8 cellular contexts compared by ENCODE assay signal in the genomic region with DNA sequence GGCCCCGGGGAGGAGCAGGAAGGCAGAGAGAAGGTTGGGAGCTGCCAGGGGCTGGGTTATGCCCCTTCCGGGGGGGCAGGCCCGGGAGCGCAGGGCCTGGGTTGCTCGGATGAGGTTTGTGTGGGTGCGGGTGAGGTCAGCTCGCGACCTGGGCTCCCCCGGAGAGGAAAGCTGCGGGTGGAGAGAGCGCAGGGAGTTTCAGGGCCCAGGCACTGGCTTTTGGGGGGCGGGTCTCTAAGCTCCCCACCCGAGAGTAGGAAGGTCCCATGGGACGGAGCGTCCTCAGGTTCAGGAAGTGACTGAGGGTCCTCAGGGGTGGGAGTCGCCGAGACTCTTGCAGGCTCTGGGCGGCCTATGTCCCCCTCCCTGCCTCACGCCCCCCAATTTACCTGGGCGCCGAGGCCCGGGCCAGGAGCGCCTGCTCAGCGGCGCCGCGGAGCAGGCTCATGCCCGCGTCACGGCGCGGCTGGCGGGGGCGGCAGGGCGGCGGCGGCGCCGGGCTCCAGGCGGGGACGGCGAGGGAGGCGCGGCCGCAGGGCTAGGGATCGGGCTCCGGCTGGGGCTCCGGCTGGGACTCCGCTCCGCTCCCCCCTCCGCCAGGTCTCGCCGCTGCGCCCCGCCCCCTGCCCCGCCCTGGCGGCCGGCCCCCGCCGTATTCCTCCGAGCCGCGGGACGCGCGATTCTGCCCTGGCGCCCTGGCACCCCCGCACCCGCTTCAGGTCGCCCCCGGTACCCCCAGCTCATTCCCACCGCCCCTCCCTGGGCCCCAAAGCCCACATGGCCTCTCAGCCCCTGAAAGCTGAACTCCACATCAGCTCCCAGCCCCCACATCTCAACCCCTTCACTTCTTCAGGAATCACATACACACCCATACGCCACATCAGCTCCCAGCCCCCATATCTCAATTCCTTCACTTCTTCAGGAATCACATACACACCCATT. TPM values are rescaled to one million over a fixed set of nuclear protein-coding genes. Genes with fewer than 3 reads are reported as not detected.
DNase-seq lines count a peak whose midpoint lies in the region; ATAC-seq and TF ChIP-seq lines count a peak whose summit lies in the region.

A gene (minus strand): TSS at position 578 of the 942 bp plus-strand sequence. CDS start 6,986 bp downstream, outside the sequence.

- ATAC-seq in HG02852 (IDR thresholded peaks at IDR 0.05; ENCODE audit: unreplicated experiment), result peak; percentile 87

- peak within 1 kb of the TSS; percentile 74 for H3K4me3 Mint-ChIP-seq in dendritic cell treated with granulocyte-macrophage colony-stimulating factor and Interleukin-4, amounts not matched to agents 40 ng/mL and 50 ng/mL, for 4 days

- peaks cover 17% of the 10 kb centered on the region for H3K4me1 Mint-ChIP-seq in dendritic cell treated with granulocyte-macrophage colony-stimulating factor and Interleukin-4, amounts not matched to agents 40 ng/mL and 50 ng/mL, for 4 days (ENCODE audit: low read depth)

- peak within 1 kb of the TSS; percentile 64 to 68 for H3K27ac ChIP-seq in liver (ENCODE audit: low read depth in 1 of 2, low read length in 2 of 2)

- H3K4me1 ChIP-seq in liver (ENCODE audit: control insufficient read depth in 4 of 4, insufficient read depth in 4 of 4, low read length in 3 of 4), result peaks cover 3 to 19% (median 13%) of the 10 kb centered on the region in 4 donors

- no peaks in the 10 kb centered on the region for H3K36me3 Mint-ChIP-seq in dendritic cell treated with granulocyte-macrophage colony-stimulating factor and Interleukin-4, amounts not matched to agents 40 ng/mL and 50 ng/mL, for 4 days (ENCODE audit: low read depth)

- no peaks in the 10 kb centered on the region for H3K36me3 ChIP-seq in liver (ENCODE audit: control insufficient read depth in 4 of 4, insufficient read depth in 3 of 4, low read depth in 1 of 4, low read length in 3 of 4)

- intact Hi-C loops in dendritic cell treated with granulocyte-macrophage colony-stimulating factor and Interleukin-4, amounts not matched to agents 40 ng/mL and 50 ng/mL, for 4 days (cut with micrococcal nuclease), result no loop called here

- peak within 1 kb of the TSS; percentile 50 to 67 for H3K9ac ChIP-seq in liver (ENCODE audit: low read depth in 1 of 2, low read length in 2 of 2)

- H3K27me3 Mint-ChIP-seq in dendritic cell treated with granulocyte-macrophage colony-stimulating factor and Interleukin-4, amounts not matched to agents 40 ng/mL and 50 ng/mL, for 4 days, result peaks cover 45% of the 10 kb centered on the region

- DNase-seq in NCI-H2196 (lab: John Stamatoyannopoulos, UW; ENCODE audit: unreplicated experiment), result peak; percentile 50
- DNase-seq in NCI-H2196 treated with DMSO at 0.1 percent for 48 hours (lab: John Stamatoyannopoulos, UW; ENCODE audit: unreplicated experiment), result no peak
- DNase-seq in NCI-H2171 treated with DMSO at 0.1 percent for 48 hours (lab: John Stamatoyannopoulos, UW), result peak; percentile 69
- peak; percentile 62 to 65 for DNase-seq in activated CD4-positive, alpha-beta T cell treated with anti-CD3 and anti-CD28 coated beads, Interleukin-2, amount 50 U/mL, for 24 hours (ENCODE audit: low read depth in 1 of 2, low spot score in 1 of 2)
- DNase-seq in stimulated activated CD4-positive, alpha-beta T cell treated with anti-CD3 and anti-CD28 coated beads, Interleukin-4, amount 100 ng/mL, for 1 hour, result peak; percentile 85

- TF ChIP-seq CTCF in liver (IDR thresholded peaks at IDR 0.05; ENCODE audit: low read depth, low read length, missing input control), result no peak

- WGBS in liver, result 2% methylated on average over 73 of the region's 73 CpGs

- no peaks in the 10 kb centered on the region for H3K27me3 ChIP-seq in liver (ENCODE audit: control insufficient read depth in 4 of 4, insufficient read depth in 4 of 4, low read length in 3 of 4)

- no peaks in the 10 kb centered on the region for H3K9me3 Mint-ChIP-seq in dendritic cell treated with granulocyte-macrophage colony-stimulating factor and Interleukin-4, amounts not matched to agents 40 ng/mL and 50 ng/mL, for 4 days

- peak within 1 kb of the TSS; percentile 78 to 98 (median 82) for H3K4me3 ChIP-seq in liver (ENCODE audit: low read depth in 1 of 3, low read length in 3 of 3)

- H3K9me3 ChIP-seq in liver (ENCODE audit: control insufficient read depth in 4 of 4, low read length in 3 of 4), result no peaks in the 10 kb centered on the region

- peak within 1 kb of the TSS; percentile 72 for H3K27ac Mint-ChIP-seq in dendritic cell treated with granulocyte-macrophage colony-stimulating factor and Interleukin-4, amounts not matched to agents 40 ng/mL and 50 ng/mL, for 4 days

- no peak for TF ChIP-seq RAD21 in liver (IDR thresholded peaks at IDR 0.05)

TF ChIP-seq in liver, 16 proteins besides CTCF, POLR2A, EP300 and RAD21:
- TF ChIP-seq RXRA (IDR thresholded peaks at IDR 0.05), result no peak
- no peak for TF ChIP-seq HNF4A (conservative IDR thresholded peaks at IDR 0.05)
- TF ChIP-seq, protein P1, sequence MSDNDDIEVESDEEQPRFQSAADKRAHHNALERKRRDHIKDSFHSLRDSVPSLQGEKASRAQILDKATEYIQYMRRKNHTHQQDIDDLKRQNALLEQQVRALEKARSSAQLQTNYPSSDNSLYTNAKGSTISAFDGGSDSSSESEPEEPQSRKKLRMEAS (IDR thresholded peaks at IDR 0.05), result no peak
- no peak for TF ChIP-seq SP1 (IDR thresholded peaks at IDR 0.05)
- TF ChIP-seq FOXA1 (IDR thresholded peaks at IDR 0.05), result no peak
- TF ChIP-seq JUND (IDR thresholded peaks at IDR 0.05), result no peak
- TF ChIP-seq, protein P2, sequence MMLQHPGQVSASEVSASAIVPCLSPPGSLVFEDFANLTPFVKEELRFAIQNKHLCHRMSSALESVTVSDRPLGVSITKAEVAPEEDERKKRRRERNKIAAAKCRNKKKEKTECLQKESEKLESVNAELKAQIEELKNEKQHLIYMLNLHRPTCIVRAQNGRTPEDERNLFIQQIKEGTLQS (IDR thresholded peaks at IDR 0.05), result no peak
- no peak for TF ChIP-seq GABPA (IDR thresholded peaks at IDR 0.05 in 1 of 2, conservative IDR thresholded peaks at IDR 0.05 in 1 of 2)
- TF ChIP-seq YY1 (IDR thresholded peaks at IDR 0.05), result no peak
- TF ChIP-seq, protein P3, sequence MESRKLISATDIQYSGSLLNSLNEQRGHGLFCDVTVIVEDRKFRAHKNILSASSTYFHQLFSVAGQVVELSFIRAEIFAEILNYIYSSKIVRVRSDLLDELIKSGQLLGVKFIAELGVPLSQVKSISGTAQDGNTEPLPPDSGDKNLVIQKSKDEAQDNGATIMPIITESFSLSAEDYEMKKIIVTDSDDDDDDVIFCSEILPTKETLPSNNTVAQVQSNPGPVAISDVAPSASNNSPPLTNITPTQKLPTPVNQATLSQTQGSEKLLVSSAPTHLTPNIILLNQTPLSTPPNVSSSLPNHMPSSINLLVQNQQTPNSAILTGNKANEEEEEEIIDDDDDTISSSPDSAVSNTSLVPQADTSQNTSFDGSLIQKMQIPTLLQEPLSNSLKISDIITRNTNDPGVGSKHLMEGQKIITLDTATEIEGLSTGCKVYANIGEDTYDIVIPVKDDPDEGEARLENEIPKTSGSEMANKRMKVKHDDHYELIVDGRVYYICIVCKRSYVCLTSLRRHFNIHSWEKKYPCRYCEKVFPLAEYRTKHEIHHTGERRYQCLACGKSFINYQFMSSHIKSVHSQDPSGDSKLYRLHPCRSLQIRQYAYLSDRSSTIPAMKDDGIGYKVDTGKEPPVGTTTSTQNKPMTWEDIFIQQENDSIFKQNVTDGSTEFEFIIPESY (IDR thresholded peaks at IDR 0.05), result no peak
- TF ChIP-seq NR2F2 (IDR thresholded peaks at IDR 0.05), result no peak
- TF ChIP-seq TAF1 (conservative IDR thresholded peaks at IDR 0.05), result no peak
- TF ChIP-seq FOXA2 (IDR thresholded peaks at IDR 0.05), result no peak
- TF ChIP-seq EGR1 (IDR thresholded peaks at IDR 0.05; ENCODE audit: low read depth in 2 of 2), result no peak
- TF ChIP-seq, protein P4, sequence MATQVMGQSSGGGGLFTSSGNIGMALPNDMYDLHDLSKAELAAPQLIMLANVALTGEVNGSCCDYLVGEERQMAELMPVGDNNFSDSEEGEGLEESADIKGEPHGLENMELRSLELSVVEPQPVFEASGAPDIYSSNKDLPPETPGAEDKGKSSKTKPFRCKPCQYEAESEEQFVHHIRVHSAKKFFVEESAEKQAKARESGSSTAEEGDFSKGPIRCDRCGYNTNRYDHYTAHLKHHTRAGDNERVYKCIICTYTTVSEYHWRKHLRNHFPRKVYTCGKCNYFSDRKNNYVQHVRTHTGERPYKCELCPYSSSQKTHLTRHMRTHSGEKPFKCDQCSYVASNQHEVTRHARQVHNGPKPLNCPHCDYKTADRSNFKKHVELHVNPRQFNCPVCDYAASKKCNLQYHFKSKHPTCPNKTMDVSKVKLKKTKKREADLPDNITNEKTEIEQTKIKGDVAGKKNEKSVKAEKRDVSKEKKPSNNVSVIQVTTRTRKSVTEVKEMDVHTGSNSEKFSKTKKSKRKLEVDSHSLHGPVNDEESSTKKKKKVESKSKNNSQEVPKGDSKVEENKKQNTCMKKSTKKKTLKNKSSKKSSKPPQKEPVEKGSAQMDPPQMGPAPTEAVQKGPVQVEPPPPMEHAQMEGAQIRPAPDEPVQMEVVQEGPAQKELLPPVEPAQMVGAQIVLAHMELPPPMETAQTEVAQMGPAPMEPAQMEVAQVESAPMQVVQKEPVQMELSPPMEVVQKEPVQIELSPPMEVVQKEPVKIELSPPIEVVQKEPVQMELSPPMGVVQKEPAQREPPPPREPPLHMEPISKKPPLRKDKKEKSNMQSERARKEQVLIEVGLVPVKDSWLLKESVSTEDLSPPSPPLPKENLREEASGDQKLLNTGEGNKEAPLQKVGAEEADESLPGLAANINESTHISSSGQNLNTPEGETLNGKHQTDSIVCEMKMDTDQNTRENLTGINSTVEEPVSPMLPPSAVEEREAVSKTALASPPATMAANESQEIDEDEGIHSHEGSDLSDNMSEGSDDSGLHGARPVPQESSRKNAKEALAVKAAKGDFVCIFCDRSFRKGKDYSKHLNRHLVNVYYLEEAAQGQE (IDR thresholded peaks at IDR 0.05), result no peak
- no peak for TF ChIP-seq HNF4G (IDR thresholded peaks at IDR 0.05)

RNA-seq across cellular contexts. Expression of the gene that starts here (rescaled TPM):
- total RNA-seq in liver, result 10 to 100 TPM; 15.3 to 20.8 TPM
- 10 to 100 TPM in 1 of 2 donors, 1 to 10 TPM in 1; 7.8 to 24.6 TPM for polyA plus RNA-seq in liver
